ENCODE assay signal across 8 cellular contexts in the genomic region with DNA sequence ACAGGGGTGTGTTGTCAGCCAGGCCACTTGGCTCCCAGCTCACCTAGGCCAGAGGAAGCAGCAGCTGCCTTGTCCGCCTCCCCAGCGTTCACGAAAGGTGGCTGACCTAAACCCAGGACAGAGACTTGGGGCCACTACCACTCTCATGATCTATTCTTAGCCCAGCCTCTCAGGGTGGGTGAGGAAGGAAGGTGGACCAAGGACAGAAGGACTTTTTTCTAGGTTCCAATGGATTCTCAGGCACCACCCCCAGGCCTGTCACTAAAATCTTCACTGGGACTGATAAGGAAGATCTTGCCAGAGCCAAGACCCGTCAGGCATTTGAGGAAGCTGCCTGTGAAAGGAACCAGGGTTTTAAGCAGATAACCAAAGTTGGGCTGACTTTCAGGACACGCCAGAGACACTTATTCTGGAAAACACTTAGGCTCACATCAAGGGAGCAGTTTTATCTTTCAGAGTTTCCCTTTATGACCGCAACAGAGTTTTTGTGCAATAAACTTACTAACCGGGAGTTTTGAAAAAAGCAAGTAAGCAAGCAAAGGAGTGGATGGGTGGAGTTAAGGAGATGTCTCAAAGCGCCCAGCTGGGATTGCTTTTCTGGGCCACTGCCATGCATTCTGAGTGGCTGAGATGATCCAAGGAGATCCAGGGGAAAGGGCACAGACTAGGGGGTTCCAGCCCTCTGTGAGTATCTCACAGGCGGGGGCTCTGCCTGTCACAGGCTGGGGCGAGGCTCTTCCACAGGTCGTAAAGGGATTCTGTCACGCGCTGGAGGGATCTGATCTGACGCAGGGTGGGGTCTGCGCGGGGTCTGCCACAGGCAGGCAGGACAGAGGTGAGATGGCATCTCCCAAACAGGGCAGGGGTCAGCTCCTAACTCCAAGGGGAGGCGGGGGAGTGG. TPM values are rescaled to one million over a fixed set of nuclear protein-coding genes. Genes with fewer than 3 reads are reported as not detected.
DNase-seq lines count a peak whose midpoint lies in the region; ATAC-seq and TF ChIP-seq lines count a peak whose summit lies in the region.

No MANE protein-coding gene starts in this region.

- H3K27ac ChIP-seq in prostate gland = peak overlapping the region; percentile 52 to 67

- no peak for ATAC-seq in activated naive CD4-positive, alpha-beta T cell treated with anti-CD3 and anti-CD28 coated beads, Interleukin-2, amount 50 U/mL, for 72 hours
- peak; percentile 62 to 64 for ATAC-seq in left cardiac atrium

- no peaks in the 10 kb centered on the region for H3K36me3 ChIP-seq in prostate gland

- H3K9me3 ChIP-seq in prostate gland = no peaks in the 10 kb centered on the region

- H3K9me3 Mint-ChIP-seq in activated naive CD4-positive, alpha-beta T cell treated with anti-CD3 and anti-CD28 coated beads, Interleukin-2, amount 50 U/mL, for 72 hours = no peaks in the 10 kb centered on the region

- peaks cover 7% of the 10 kb centered on the region for H3K4me1 ChIP-seq in prostate gland (replicated peaks)

- H3K27me3 ChIP-seq in prostate gland (replicated peaks; ENCODE audit: insufficient read depth) = no peaks in the 10 kb centered on the region

- peaks cover 0 to 12% of the 10 kb centered on the region in 2 donors for H3K36me3 Mint-ChIP-seq in activated naive CD4-positive, alpha-beta T cell treated with anti-CD3 and anti-CD28 coated beads, Interleukin-2, amount 50 U/mL, for 72 hours

- TF ChIP-seq POLR2A in prostate gland (IDR thresholded peaks at IDR 0.05) = no peak

- H3K4me3 ChIP-seq in prostate gland = peak overlapping the region; percentile 68 to 92

- DNase-seq in EL (peak; percentile 50), HS-5 (ENCODE audit: low read depth) (peak; percentile 55), left cardiac atrium (peak; percentile 46), prostate gland (ENCODE audit: low spot score) (no peak), SHP77 (lab: John Stamatoyannopoulos, UW) (no peak), HK-2 (ENCODE audit: unreplicated experiment) (no peak), mesenteric fat pad (ENCODE audit: low spot score) (no peak)
- no peak for DNase-seq in activated naive CD4-positive, alpha-beta T cell treated with anti-CD3 and anti-CD28 coated beads, Interleukin-2, amount 50 U/mL, for 72 hours (ENCODE audit: low spot score in 2 of 2)

- 15% methylated on average over 17 of the region's 17 CpGs for WGBS in prostate gland

- H3K27ac Mint-ChIP-seq in activated naive CD4-positive, alpha-beta T cell treated with anti-CD3 and anti-CD28 coated beads, Interleukin-2, amount 50 U/mL, for 72 hours = peak overlapping the region; percentile 92 to 96

- no peak for TF ChIP-seq CTCF in prostate gland (IDR thresholded peaks at IDR 0.05)

- intact Hi-C loops in left cardiac atrium (cut with DNase I) = loop anchor here (5.0 to 10.0 kb wide), 2 partner anchors 75 to 93 kb away; no protein-coding TSS in a partner anchor
- intact Hi-C loops in prostate gland (cut with DNase I) = loop anchor here (5.0 to 10.0 kb wide), 2 partner anchors 198 to 305 kb away; no protein-coding TSS in a partner anchor

RNA-seq across cellular contexts. Expression of gene FITM2, which starts 1.0 kb away (rescaled TPM):
- 1 to 10 TPM; 2.3 to 2.7 TPM for total RNA-seq in activated naive CD4-positive, alpha-beta T cell treated with anti-CD3 and anti-CD28 coated beads, Interleukin-2, amount 50 U/mL, for 72 hours
- total RNA-seq in left cardiac atrium = 100 to 1,000 TPM in 1 of 2 donors, 10 to 100 TPM in 1; 97.7 to 124 TPM
- 10 to 100 TPM; 11.6 to 24.2 TPM for total RNA-seq in prostate gland
- total RNA-seq in mesenteric fat pad = 28.5 TPM

RNA-seq across cellular contexts. Expression of gene R3HDML, which starts 26.8 kb away (rescaled TPM):
- total RNA-seq in activated naive CD4-positive, alpha-beta T cell treated with anti-CD3 and anti-CD28 coated beads, Interleukin-2, amount 50 U/mL, for 72 hours = not detected
- total RNA-seq in left cardiac atrium (not detected), prostate gland (under 1 TPM in 1 of 2 donors, not detected in 1; 0.91 TPM), mesenteric fat pad (not detected)

RNA-seq across cellular contexts. Expression of gene HNF4A, which starts 45.5 kb away (rescaled TPM):
- total RNA-seq in activated naive CD4-positive, alpha-beta T cell treated with anti-CD3 and anti-CD28 coated beads, Interleukin-2, amount 50 U/mL, for 72 hours = not detected
- total RNA-seq in left cardiac atrium (not detected), prostate gland (not detected), mesenteric fat pad (0.51 TPM)

Comparison
In these comparisons a context has a peak if more than half of its experiments do, and no peak if none do; other contexts are left out.
1. DNase-seq: peak in EL (single experiment), HS-5 (single experiment) and left cardiac atrium (single experiment); none in activated naive CD4-positive, alpha-beta T cell treated with anti-CD3 and anti-CD28 coated beads, Interleukin-2, amount 50 U/mL, for 72 hours (0 of 2), prostate gland (single experiment), SHP77 (0 of 2), HK-2 (single experiment) and mesenteric fat pad (single experiment).
2. ATAC-seq: peak in left cardiac atrium (2 of 2); none in activated naive CD4-positive, alpha-beta T cell treated with anti-CD3 and anti-CD28 coated beads, Interleukin-2, amount 50 U/mL, for 72 hours (0 of 2).